8 cellular contexts compared by ENCODE assay signal in genomic region chr16:12801511-12802042, GRCh38. TPM values are rescaled to one million over a fixed set of nuclear protein-coding genes. Genes with fewer than 3 reads are reported as not detected.
DNase-seq lines count a peak whose midpoint lies in the region; ATAC-seq lines count a peak whose summit lies in the region.

No MANE protein-coding gene starts in this region.

- H3K4me3 Mint-ChIP-seq in T-helper 17 cell = peak overlapping the region; percentile 82
- peak overlapping the region; percentile 89 for H3K4me3 Mint-ChIP-seq in stimulated activated memory B cell treated with anti-CD40 and anti-IgM and Interleukin-4, amounts not matched to agents 10 μg/mL and 1 μg/mL and 100 μg/mL, for 72 hours

- ATAC-seq in GM19351 (IDR thresholded peaks at IDR 0.05; ENCODE audit: unreplicated experiment) (peak; percentile 43), T-helper 17 cell (no peak), GM21786 (IDR thresholded peaks at IDR 0.05; ENCODE audit: unreplicated experiment) (no peak), HG03469 (IDR thresholded peaks at IDR 0.05; ENCODE audit: unreplicated experiment) (no peak)
- peak; percentile 42 for ATAC-seq in stimulated activated memory B cell treated with anti-CD40 and anti-IgM and Interleukin-4, amounts not matched to agents 10 μg/mL and 1 μg/mL and 100 μg/mL, for 72 hours

- peak overlapping the region; percentile 98 for H3K27ac Mint-ChIP-seq in T-helper 17 cell
- H3K27ac Mint-ChIP-seq in stimulated activated memory B cell treated with anti-CD40 and anti-IgM and Interleukin-4, amounts not matched to agents 10 μg/mL and 1 μg/mL and 100 μg/mL, for 72 hours = peak overlapping the region; percentile 94

- peaks cover 3% of the 10 kb centered on the region for H3K9me3 Mint-ChIP-seq in stimulated activated memory B cell treated with anti-CD40 and anti-IgM and Interleukin-4, amounts not matched to agents 10 μg/mL and 1 μg/mL and 100 μg/mL, for 72 hours

- no peaks in the 10 kb centered on the region for H3K27me3 Mint-ChIP-seq in T-helper 17 cell
- H3K27me3 Mint-ChIP-seq in stimulated activated memory B cell treated with anti-CD40 and anti-IgM and Interleukin-4, amounts not matched to agents 10 μg/mL and 1 μg/mL and 100 μg/mL, for 72 hours = no peaks in the 10 kb centered on the region

- H3K36me3 Mint-ChIP-seq in T-helper 17 cell (ENCODE audit: low read depth) = peaks cover 5% of the 10 kb centered on the region
- H3K36me3 Mint-ChIP-seq in stimulated activated memory B cell treated with anti-CD40 and anti-IgM and Interleukin-4, amounts not matched to agents 10 μg/mL and 1 μg/mL and 100 μg/mL, for 72 hours = peaks cover 5% of the 10 kb centered on the region

- DNase-seq in AG08395 (ENCODE audit: low spot score) (peak; percentile 67), T-helper 17 cell (no peak), fibroblast of gingiva (ENCODE audit: low read depth) (peak; percentile 87), NCI-H146 treated with DMSO at 0.1 percent for 48 hours (lab: John Stamatoyannopoulos, UW; ENCODE audit: unreplicated experiment) (no peak)

- H3K9me3 ChIP-seq in T-helper 17 cell (ENCODE audit: control insufficient read depth, low read length, poor library complexity, severe bottlenecking) = no peaks in the 10 kb centered on the region

- peaks cover 17% of the 10 kb centered on the region for H3K4me1 Mint-ChIP-seq in T-helper 17 cell
- peaks cover 45% of the 10 kb centered on the region for H3K4me1 Mint-ChIP-seq in stimulated activated memory B cell treated with anti-CD40 and anti-IgM and Interleukin-4, amounts not matched to agents 10 μg/mL and 1 μg/mL and 100 μg/mL, for 72 hours

RNA-seq across cellular contexts. Expression of gene CPPED1, which starts 2.1 kb away (rescaled TPM):
- total RNA-seq in T-helper 17 cell = 10 to 100 TPM in 1 of 2 donors, 1 to 10 TPM in 1; 8.7 to 10.1 TPM

Comparison
In these comparisons a context has a peak if more than half of its experiments do, and no peak if none do; other contexts are left out.
1. DNase-seq: peak in AG08395 (single experiment) and fibroblast of gingiva (single experiment); none in T-helper 17 cell (0 of 3) and NCI-H146 treated with DMSO at 0.1 percent for 48 hours (single experiment).
2. ATAC-seq: peak in GM19351 (single experiment) and stimulated activated memory B cell treated with anti-CD40 and anti-IgM and Interleukin-4, amounts not matched to agents 10 μg/mL and 1 μg/mL and 100 μg/mL, for 72 hours (single experiment); none in T-helper 17 cell (single experiment), GM21786 (single experiment) and HG03469 (single experiment).